Comparison of ENCODE assay signal across 35 cellular contexts in genomic region chr12:42109031-42109430, GRCh38.
"Had no signal": no experiment of that assay in that cellular context is flagged by ENCODE, and none has a peak within 500 bp of the region (broad histone marks: within the 10 kb centered on the region; RNA-seq: fewer than 3 reads in every experiment).

No MANE protein-coding gene starts in this region.

- H3K36me3 ChIP-seq: MG63 had no signal

- H3K27ac ChIP-seq: KMS-11 had no signal

- H3K4me2 ChIP-seq: KMS-11 had no signal

- H3K4me3 ChIP-seq: MG63 had no signal

- DNase-seq: Karpas-422, Kasumi-1, KG1, MG63, MM.1S, MV-4-11, NCI-H1048, NCI-H1092, NCI-H1092 treated with DMSO at 0.1 percent for 48 hours, NCI-H1105, NCI-H1105 treated with DMSO at 0.1 percent for 48 hours, NCI-H1417, NCI-H1417 treated with DMSO at 0.1 percent for 48 hours, NCI-H1436, NCI-H1436 treated with DMSO at 0.1 percent for 48 hours, NCI-H146, NCI-H1694, NCI-H1694 treated with DMSO at 0.1 percent for 48 hours, NCI-H187, NCI-H187 treated with DMSO at 0.1 percent for 48 hours, NCI-H1930, NCI-H2029, NCI-H2029 treated with DMSO at 0.1 percent for 48 hours, NCI-H2081, NCI-H2081 treated with DMSO at 0.1 percent for 48 hours, NCI-H2107, NCI-H2171, NCI-H2171 treated with DMSO at 0.1 percent for 48 hours, NCI-H2227 treated with DMSO at 0.1 percent for 48 hours, NCI-H226, NCI-H446, NCI-H446 treated with DMSO at 0.1 percent for 48 hours, NCI-H510A, NCI-H510A treated with DMSO at 0.1 percent for 48 hours had no signal

- H3K9me3 ChIP-seq: MG63 had no signal

- H3K9ac ChIP-seq: KMS-11 had no signal

- H3K27me3 ChIP-seq: MG63 had no signal
